ENCODE assay signal across 8 cellular contexts in genomic region chr5:42908509-42909488, GRCh38.
A peak's percentile ranks its signal among the peaks of the same experiment; 100 is the strongest.
DNase-seq lines count a peak whose midpoint lies in the region; ATAC-seq and TF ChIP-seq lines count a peak whose summit lies in the region.

No MANE protein-coding gene starts in this region.

- no peaks in the 10 kb centered on the region for H3K9me3 Mint-ChIP-seq in naive thymus-derived CD4-positive, alpha-beta T cell
- no peaks in the 10 kb centered on the region for H3K9me3 Mint-ChIP-seq in stimulated activated effector memory CD8-positive, alpha-beta T cell treated with anti-CD3 and anti-CD28 coated beads, Interleukin-12 subunit alpha, Interleukin-12 subunit beta, amount 100 ng/mL, for 72 hours

- no peaks in the 10 kb centered on the region for H3K36me3 Mint-ChIP-seq in naive thymus-derived CD4-positive, alpha-beta T cell
- H3K36me3 Mint-ChIP-seq in stimulated activated effector memory CD8-positive, alpha-beta T cell treated with anti-CD3 and anti-CD28 coated beads, Interleukin-12 subunit alpha, Interleukin-12 subunit beta, amount 100 ng/mL, for 72 hours: peaks cover 15% of the 10 kb centered on the region

- in situ Hi-C loops in Panc1 (cut with HindIII; ENCODE audit: low pct_unique_long_range_greater_than_20kb, low sequenced_read_pairs): loop anchor here (25.0 kb wide), 1 partner anchor 104 kb away; no protein-coding TSS in a partner anchor

- peak overlapping the region; percentile 81 for H3K4me2 ChIP-seq in KMS-11

- BruUV-seq in Panc1 (replicated peaks; lab: Mats Ljungman, UMichigan): no TSS peak

- ATAC-seq in GM21825 (IDR thresholded peaks at IDR 0.05; ENCODE audit: unreplicated experiment) (peak; percentile 89), Panc1 (peak; percentile 93)
- peak; percentile 92 for ATAC-seq in naive thymus-derived CD4-positive, alpha-beta T cell
- peak; percentile 92 for ATAC-seq in stimulated activated effector memory CD8-positive, alpha-beta T cell treated with anti-CD3 and anti-CD28 coated beads, Interleukin-12 subunit alpha, Interleukin-12 subunit beta, amount 100 ng/mL, for 72 hours

- H3K4me1 Mint-ChIP-seq in naive thymus-derived CD4-positive, alpha-beta T cell: peaks cover 5 to 22% (median 19%) of the 10 kb centered on the region in 7 donors
- H3K4me1 Mint-ChIP-seq in stimulated activated effector memory CD8-positive, alpha-beta T cell treated with anti-CD3 and anti-CD28 coated beads, Interleukin-12 subunit alpha, Interleukin-12 subunit beta, amount 100 ng/mL, for 72 hours: peaks cover 15% of the 10 kb centered on the region

- CTCF ChIA-PET in Panc1 (lab: Charles Lee): interaction anchor here (0.6 to 1.8 kb wide), 11 partner anchors 15 to 575 kb away, joined by 3 to 8 read pairs (median 5); partner anchors contain the start of gene TMEM267
- CTCF ChIA-PET in naive thymus-derived CD4-positive, alpha-beta T cell (lab: Charles Lee): interaction anchor here (0.5 to 2.9 kb wide), 35 partner anchors 15 to 697 kb away, joined by 3 to 30 read pairs (median 5); partner anchors contain the start of genes HMGCS1 and TMEM267

- H3K27ac Mint-ChIP-seq in naive thymus-derived CD4-positive, alpha-beta T cell: peak overlapping the region; percentile 64 to 97 (median 95)
- peak overlapping the region; percentile 93 for H3K27ac Mint-ChIP-seq in stimulated activated effector memory CD8-positive, alpha-beta T cell treated with anti-CD3 and anti-CD28 coated beads, Interleukin-12 subunit alpha, Interleukin-12 subunit beta, amount 100 ng/mL, for 72 hours

- H3K36me3 ChIP-seq in KMS-11 (ENCODE audit: insufficient read depth) (no peaks in the 10 kb centered on the region), Panc1 (ENCODE audit: control insufficient read depth, insufficient read depth, low read length) (no peaks in the 10 kb centered on the region)
- no peaks in the 10 kb centered on the region for H3K36me3 ChIP-seq in naive thymus-derived CD4-positive, alpha-beta T cell (ENCODE audit: control insufficient read depth in 2 of 3, insufficient read depth in 3 of 3, low read length in 3 of 3)

- H3K27me3 ChIP-seq in KMS-11 (ENCODE audit: insufficient read depth, low read depth) (no peaks in the 10 kb centered on the region), Panc1 (ENCODE audit: control insufficient read depth, insufficient read depth, low read length) (peaks cover 11% of the 10 kb centered on the region)
- H3K27me3 ChIP-seq in naive thymus-derived CD4-positive, alpha-beta T cell (ENCODE audit: control insufficient read depth in 2 of 2, insufficient read depth in 2 of 2, low read length in 2 of 2): no peaks in the 10 kb centered on the region

- H3K4me3 Mint-ChIP-seq in naive thymus-derived CD4-positive, alpha-beta T cell: peak overlapping the region; percentile 89 to 98 (median 94)
- H3K4me3 Mint-ChIP-seq in stimulated activated effector memory CD8-positive, alpha-beta T cell treated with anti-CD3 and anti-CD28 coated beads, Interleukin-12 subunit alpha, Interleukin-12 subunit beta, amount 100 ng/mL, for 72 hours: peak overlapping the region; percentile 90

- H4K20me1 ChIP-seq in KMS-11 (ENCODE audit: insufficient read depth): no peaks in the 10 kb centered on the region

- peak; percentile 93 for DNase-seq in DMS79 treated with DMSO at 0.1 percent for 48 hours (lab: John Stamatoyannopoulos, UW)
- peak; percentile 89 for DNase-seq in Panc1 (ENCODE audit: low read depth, low spot score)
- DNase-seq in activated T-helper 1 cell treated with Interleukin-2 at 50 U/mL for 16 hours (ENCODE audit: low read depth): peak; percentile 81
- DNase-seq in fibroblast of mammary gland (ENCODE audit: low read depth): peak; percentile 88
- peak; percentile 76 to 93 (median 88) for DNase-seq in naive thymus-derived CD4-positive, alpha-beta T cell
- peak; percentile 73 to 90 for DNase-seq in stimulated activated effector memory CD8-positive, alpha-beta T cell treated with anti-CD3 and anti-CD28 coated beads, Interleukin-12 subunit alpha, Interleukin-12 subunit beta, amount 100 ng/mL, for 72 hours (ENCODE audit: low spot score in 2 of 2)

- H3K4me3 ChIP-seq in KMS-11 (IDR thresholded peaks at IDR 0.05; ENCODE audit: insufficient read depth, low read depth, low read length) (no peak overlapping the region), Panc1 (ENCODE audit: low read depth in 2 of 2, low read length in 2 of 2) (peak overlapping the region; percentile 56 to 79), fibroblast of mammary gland (ENCODE audit: control insufficient read depth, low read depth, low read length) (peak overlapping the region; percentile 54)
- peak overlapping the region; percentile 72 for H3K4me3 ChIP-seq in naive thymus-derived CD4-positive, alpha-beta T cell (ENCODE audit: low read length)

- peak overlapping the region; percentile 97 for H2AFZ ChIP-seq in KMS-11 (ENCODE audit: low read depth)

- no peaks in the 10 kb centered on the region for H3K79me2 ChIP-seq in KMS-11 (ENCODE audit: insufficient read depth, low read depth)

- no peak overlapping the region for H3K9ac ChIP-seq in KMS-11

- intact Hi-C loops in Panc1 (cut with micrococcal nuclease; ENCODE audit: unreplicated experiment): no loop called here
- intact Hi-C loops in naive thymus-derived CD4-positive, alpha-beta T cell (cut with micrococcal nuclease): loop anchor here (1.0 to 10.0 kb wide), 18 partner anchors 41 to 984 kb away; partner anchors contain the start of genes HMGCS1 (in 2 of the 2), ANXA2R (in 1 of the 2), FBXO4 (in 1 of the 2) and PAIP1 (in 1 of the 2)

- no peak overlapping the region for H3K27ac ChIP-seq in KMS-11
- H3K27ac ChIP-seq in Panc1 (ENCODE audit: low read length): peak overlapping the region; percentile 75
- peak overlapping the region; percentile 76 for H3K27ac ChIP-seq in naive thymus-derived CD4-positive, alpha-beta T cell (ENCODE audit: low read depth, low read length)

- H3K4me1 ChIP-seq in KMS-11 (ENCODE audit: low read depth, poor library complexity, severe bottlenecking) (peaks cover 13% of the 10 kb centered on the region), Panc1 (ENCODE audit: control insufficient read depth, insufficient read depth, low read length) (peaks cover 8% of the 10 kb centered on the region; the same call in 1 of the 2 replicates)
- H3K4me1 ChIP-seq in naive thymus-derived CD4-positive, alpha-beta T cell (ENCODE audit: control insufficient read depth in 2 of 2, insufficient read depth in 2 of 2, low read length in 2 of 2): peaks cover 0 to 4% of the 10 kb centered on the region in 2 donors

- TF ChIP-seq CTCF in KMS-11 (conservative IDR thresholded peaks at IDR 0.05; ENCODE audit: low read depth, low read length) (peak; percentile 81), Panc1 (IDR thresholded peaks at IDR 0.05) (peak; percentile 94), fibroblast of mammary gland (conservative IDR thresholded peaks at IDR 0.05; ENCODE audit: control insufficient read depth, insufficient read depth, low read depth, low read length) (peak; percentile 84)

- peaks cover 0 to 43% (median 0%) of the 10 kb centered on the region in 5 donors for H3K27me3 Mint-ChIP-seq in naive thymus-derived CD4-positive, alpha-beta T cell

- no peaks in the 10 kb centered on the region for H3K9me3 ChIP-seq in Panc1 (ENCODE audit: control insufficient read depth, insufficient read depth, low read depth, low read length)
- H3K9me3 ChIP-seq in naive thymus-derived CD4-positive, alpha-beta T cell (ENCODE audit: control insufficient read depth in 2 of 3, low read length in 3 of 3): no peaks in the 10 kb centered on the region

- POLR2A ChIA-PET in Panc1 (lab: Charles Lee): interaction anchor here (0.6 to 0.7 kb wide), 3 partner anchors 128 to 206 kb away, joined by 3 to 6 read pairs (median 3); no protein-coding TSS in a partner anchor
- POLR2A ChIA-PET in naive thymus-derived CD4-positive, alpha-beta T cell (lab: Charles Lee): interaction anchor here (0.6 to 10.2 kb wide), 22 partner anchors 32 to 1004 kb away, joined by 3 to 184 read pairs (median 5); partner anchors contain the start of genes HMGCS1, TMEM267 and ZNF131
